In genomic region chr4:52659016-52659721, GRCh38 we compare ENCODE assay signal across 8 cellular contexts. TPM values are rescaled to one million over a fixed set of nuclear protein-coding genes. Genes with fewer than 3 reads are reported as not detected.
A peak's percentile ranks its signal among the peaks of the same experiment; 100 is the strongest.
DNase-seq lines count a peak whose midpoint lies in the region; TF ChIP-seq lines count a peak whose summit lies in the region.

A gene with protein sequence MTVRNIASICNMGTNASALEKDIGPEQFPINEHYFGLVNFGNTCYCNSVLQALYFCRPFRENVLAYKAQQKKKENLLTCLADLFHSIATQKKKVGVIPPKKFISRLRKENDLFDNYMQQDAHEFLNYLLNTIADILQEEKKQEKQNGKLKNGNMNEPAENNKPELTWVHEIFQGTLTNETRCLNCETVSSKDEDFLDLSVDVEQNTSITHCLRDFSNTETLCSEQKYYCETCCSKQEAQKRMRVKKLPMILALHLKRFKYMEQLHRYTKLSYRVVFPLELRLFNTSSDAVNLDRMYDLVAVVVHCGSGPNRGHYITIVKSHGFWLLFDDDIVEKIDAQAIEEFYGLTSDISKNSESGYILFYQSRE (minus strand): TSS chr4:52659301. CDS start chr4:52659150, 151 bp downstream.

- TF ChIP-seq POLR2A in testis (IDR thresholded peaks at IDR 0.05), result no peak

- peaks cover 25% of the 10 kb centered on the region for H3F3A ChIP-seq in neural progenitor cell (ENCODE audit: low read depth)

- TF ChIP-seq CTCF in GM20000 (IDR thresholded peaks at IDR 0.05; ENCODE audit: extremely low read depth, missing control alignments), result no peak
- TF ChIP-seq CTCF in neural progenitor cell (IDR thresholded peaks at IDR 0.05), result no peak
- TF ChIP-seq CTCF in testis (IDR thresholded peaks at IDR 0.05), result no peak

- H3K9me3 ChIP-seq in neural progenitor cell (ENCODE audit: low read depth) (no peaks in the 10 kb centered on the region), testis (no peaks in the 10 kb centered on the region)

- H3K4me3 ChIP-seq in neural progenitor cell (peak within 1 kb of the TSS; percentile 96), testis (peak within 1 kb of the TSS; percentile 79 to 86)

- H3K9ac ChIP-seq in neural progenitor cell, result peak within 1 kb of the TSS; percentile 61

- H3K4me1 ChIP-seq in neural progenitor cell (peaks cover 18% of the 10 kb centered on the region), testis (peaks cover 23% of the 10 kb centered on the region)

- peaks cover 2% of the 10 kb centered on the region for H3K27me3 Mint-ChIP-seq in neural progenitor cell (ENCODE audit: insufficient read depth, low read depth)

- peaks cover 24% of the 10 kb centered on the region for H4K20me1 ChIP-seq in neural progenitor cell (ENCODE audit: low read depth)

- peaks cover 37% of the 10 kb centered on the region for H3K9me3 Mint-ChIP-seq in neural progenitor cell

- peaks cover 42% of the 10 kb centered on the region for H3K36me3 Mint-ChIP-seq in neural progenitor cell

- peaks cover 62% of the 10 kb centered on the region for H3K79me2 ChIP-seq in neural progenitor cell (ENCODE audit: low read depth)

- H3K4me3 Mint-ChIP-seq in neural progenitor cell, result peak within 1 kb of the TSS; percentile 92

- WGBS in testis, 2 donors, result 0 to 2% methylated on average over 13 to 40 of the region's 90 CpGs

- H3K4me2 ChIP-seq in neural progenitor cell, result peak within 1 kb of the TSS; percentile 89

- DNase-seq in DMS79 (lab: John Stamatoyannopoulos, UW), result peak; percentile 19
- DNase-seq in GM20000 (ENCODE audit: low spot score), result peak; percentile 96
- DNase-seq in HS-27A (ENCODE audit: low read depth), result peak; percentile 27
- peak; percentile 58 for DNase-seq in RPMI8226
- peak; percentile 30 for DNase-seq in activated gamma-delta T cell treated with anti-CD3 and anti-CD28 coated beads, Interleukin-2, amount 50 U/mL, for 16 hours (ENCODE audit: low read depth)
- DNase-seq in foreskin melanocyte, result peak; percentile 42
- peak; percentile 91 for DNase-seq in neural progenitor cell (ENCODE audit: low spot score)
- DNase-seq in testis, result peak; percentile 69

- H3K36me3 ChIP-seq in neural progenitor cell (no peaks in the 10 kb centered on the region), testis (ENCODE audit: low read depth, missing control alignments) (no peaks in the 10 kb centered on the region)

- H3K27ac Mint-ChIP-seq in neural progenitor cell, result peak within 1 kb of the TSS; percentile 54

- H3K27me3 ChIP-seq in neural progenitor cell (peaks cover 15% of the 10 kb centered on the region), testis (no peaks in the 10 kb centered on the region)

- H3K4me1 Mint-ChIP-seq in neural progenitor cell, result peaks cover 33% of the 10 kb centered on the region

- intact Hi-C loops in testis (cut with DNase I; ENCODE audit: low total_unique reads), result no loop called here

- H3K27ac ChIP-seq in neural progenitor cell (peak within 1 kb of the TSS; percentile 44), testis (peak within 1 kb of the TSS; percentile 89 to 97)

- peak within 1 kb of the TSS; percentile 87 for H2AFZ ChIP-seq in neural progenitor cell (replicated peaks)

RNA-seq across cellular contexts. Expression of the gene that starts here (rescaled TPM):
- total RNA-seq in neural progenitor cell (ENCODE audit: low replicate concordance) (27.7 and 51.3 TPM in 2 replicates), testis (10 to 100 TPM; 22.9 to 26.4 TPM)
- polyA plus RNA-seq in testis (ENCODE audit: insufficient read depth, low read depth, low replicate concordance), result 33.9 TPM

Comparison
In these comparisons a context has a peak if more than half of its experiments do, and no peak if none do; other contexts are left out.
1. Peak in every context shown above with its lines: DNase-seq, H3K4me3 ChIP-seq and H3K27ac ChIP-seq.
2. DNase-seq: peak in every context shown above with its lines; median percentile 96 in GM20000; 91 in neural progenitor cell; 69 in testis; 58 in RPMI8226; 42 in foreskin melanocyte; 30 in activated gamma-delta T cell treated with anti-CD3 and anti-CD28 coated beads, Interleukin-2, amount 50 U/mL, for 16 hours; 27 in HS-27A; 19 in DMS79.